In genomic region chr5:89187883-89188465, GRCh38 we compare ENCODE assay signal across 20 cellular contexts.
DNase-seq lines count a peak whose midpoint lies in the region; ATAC-seq, FAIRE-seq and TF ChIP-seq lines count a peak whose summit lies in the region.
"Had no signal": no experiment of that assay in that cellular context is flagged by ENCODE, and none has a peak within 500 bp of the region (broad histone marks: within the 10 kb centered on the region; RNA-seq: fewer than 3 reads in every experiment).

No MANE protein-coding gene starts in this region.

- DNase-seq in NCI-H748 treated with DMSO at 0.1 percent for 48 hours (lab: John Stamatoyannopoulos, UW) (peak; percentile 33), kidney (no peak), ascending aorta (ENCODE audit: low spot score in 2 of 2) (no peak), adrenal gland (no peak)
- DNase-seq: ACHN; BE2C; CD4-positive, alpha-beta memory T cell; DMS 273 treated with DMSO at 0.1 percent for 48 hours; GOT3; NCI-H1105; NCI-H187 treated with DMSO at 0.1 percent for 48 hours; NCI-H2171; NCI-H510A; SW 1271 had no signal

- H3K4me1 ChIP-seq in kidney (ENCODE audit: control insufficient read depth in 1 of 2, insufficient read depth in 1 of 2, low read depth in 1 of 2, low read length in 2 of 2): no peaks in the 10 kb centered on the region
- H3K4me1 ChIP-seq in ascending aorta: peaks cover 0 to 8% of the 10 kb centered on the region in 2 donors
- no peaks in the 10 kb centered on the region for H3K4me1 ChIP-seq in adrenal gland (replicated peaks in 1 of 2)
- H3K4me1 ChIP-seq: BE2C, SJSA1 had no signal

- intact Hi-C loops in kidney (cut with DNase I) (no loop called here), ascending aorta (cut with DNase I) (no loop called here), adrenal gland (cut with DNase I) (no loop called here)

- H3K4me3 ChIP-seq in kidney (ENCODE audit: low read length in 2 of 2) (no peak overlapping the region), ascending aorta (no peak overlapping the region), adrenal gland (no peak overlapping the region)
- H3K4me3 ChIP-seq: SJSA1 had no signal

- FAIRE-seq in kidney (lab: Jason Lieb, UNC): no peak

- WGBS in adrenal gland, 4 donors: 95 to 97% (median 95%) methylated on average over 1 of the region's 1 CpG

- TF ChIP-seq CTCF in kidney (IDR thresholded peaks at IDR 0.05; ENCODE audit: borderline replicate concordance, extremely low read depth, insufficient read depth): no peak
- TF ChIP-seq CTCF in ascending aorta (IDR thresholded peaks at IDR 0.05): no peak
- TF ChIP-seq CTCF in adrenal gland (IDR thresholded peaks at IDR 0.05): no peak

- no peaks in the 10 kb centered on the region for H3K27me3 ChIP-seq in ascending aorta
- H3K27me3 ChIP-seq in adrenal gland: no peaks in the 10 kb centered on the region
- H3K27me3 ChIP-seq: BE2C, SJSA1 had no signal

- ATAC-seq in GM18511 (IDR thresholded peaks at IDR 0.05; ENCODE audit: unreplicated experiment) (peak; percentile 90), GM18909 (IDR thresholded peaks at IDR 0.05; ENCODE audit: poor library complexity, unreplicated experiment) (peak; percentile 66), HG03135 (IDR thresholded peaks at IDR 0.05; ENCODE audit: unreplicated experiment) (peak; percentile 54), GM21717 (IDR thresholded peaks at IDR 0.05; ENCODE audit: unreplicated experiment) (no peak)

- H3K36me3 ChIP-seq in kidney (ENCODE audit: control insufficient read depth in 1 of 2, insufficient read depth in 2 of 2, low read length in 2 of 2): no peaks in the 10 kb centered on the region
- H3K36me3 ChIP-seq in ascending aorta: no peaks in the 10 kb centered on the region
- no peaks in the 10 kb centered on the region for H3K36me3 ChIP-seq in adrenal gland (replicated peaks in 1 of 2)
- H3K36me3 ChIP-seq: BE2C, SJSA1 had no signal

- no peak overlapping the region for H3K27ac ChIP-seq in kidney (ENCODE audit: low read depth in 2 of 2, low read length in 2 of 2)
- no peak overlapping the region for H3K27ac ChIP-seq in ascending aorta
- H3K27ac ChIP-seq in adrenal gland: no peak overlapping the region
- H3K27ac ChIP-seq: RWPE1, SJSA1 had no signal

- no peak for TF ChIP-seq POLR2A in adrenal gland (IDR thresholded peaks at IDR 0.05)

- H3K9me3 ChIP-seq in kidney (ENCODE audit: control insufficient read depth in 1 of 2, low read length in 2 of 2): no peaks in the 10 kb centered on the region
- peaks cover 0 to under 1% of the 10 kb centered on the region in 2 donors for H3K9me3 ChIP-seq in ascending aorta
- no peaks in the 10 kb centered on the region for H3K9me3 ChIP-seq in adrenal gland (replicated peaks in 1 of 3)
- H3K9me3 ChIP-seq: BE2C, SJSA1 had no signal

- H3K9ac ChIP-seq in kidney (ENCODE audit: low read length in 2 of 2): no peak overlapping the region
